In genomic region chr19:44689290-44690130, GRCh38 we compare ENCODE assay signal across 9 cellular contexts. TPM values are rescaled to one million over a fixed set of nuclear protein-coding genes. Genes with fewer than 3 reads are reported as not detected.
DNase-seq lines count a peak whose midpoint lies in the region; ATAC-seq, FAIRE-seq and TF ChIP-seq lines count a peak whose summit lies in the region.
"Had no signal": no experiment of that assay in that cellular context is flagged by ENCODE, and none has a peak within 500 bp of the region (broad histone marks: within the 10 kb centered on the region; RNA-seq: fewer than 3 reads in every experiment).

No MANE protein-coding gene starts in this region.

- ATAC-seq in pancreas, result peak; percentile 36 to 75 (median 57)
- no peak for ATAC-seq in HG03378 (IDR thresholded peaks at IDR 0.05; ENCODE audit: unreplicated experiment)

- intact Hi-C loops in pancreas (cut with DNase I), result loop anchor here in 2 of 3 donors (5.0 to 10.0 kb wide), 3 partner anchors 78 to 145 kb away; partner anchors contain the start of gene CBLC (in 1 of the 2)

- WGBS in pancreas, 2 donors, result 39 to 42% methylated on average over 11 of the region's 11 CpGs
- 39 to 40% methylated on average over 11 of the region's 11 CpGs for WGBS in tibial nerve, 2 donors

- peak overlapping the region; percentile 33 for H3K4me3 ChIP-seq in HUES6 (ENCODE audit: low read depth, low read length)
- no peak overlapping the region for H3K4me3 ChIP-seq in pancreas
- H3K4me3 ChIP-seq in tibial nerve, result no peak overlapping the region

- TF ChIP-seq CTCF in RWPE1 (conservative IDR thresholded peaks at IDR 0.05; ENCODE audit: low read depth) (peak; percentile 88), pancreas (IDR thresholded peaks at IDR 0.05) (peak; percentile 83 to 95 (median 90)), tibial nerve (IDR thresholded peaks at IDR 0.05) (peak; percentile 88 to 93 (median 90))

- TF ChIP-seq EP300 in tibial nerve (IDR thresholded peaks at IDR 0.05), result no peak

- POLR2A ChIA-PET in RWPE1 (lab: Yijun Ruan, JAX; ENCODE audit: low non-redundant PET), result no interaction called here

- H3K9me3 ChIP-seq in HUES6 (ENCODE audit: control insufficient read depth, insufficient read depth, low read depth, low read length) (no peaks in the 10 kb centered on the region), pancreas (no peaks in the 10 kb centered on the region), tibial nerve (no peaks in the 10 kb centered on the region)

- H3K27ac ChIP-seq in HUES6 (ENCODE audit: low read depth, low read length) (no peak overlapping the region), RWPE1 (peak overlapping the region; percentile 55), pancreas (no peak overlapping the region), tibial nerve (no peak overlapping the region)

- H3K27me3 ChIP-seq in HUES6 (ENCODE audit: control insufficient read depth, insufficient read depth, low read length), result no peaks in the 10 kb centered on the region
- H3K27me3 ChIP-seq in pancreas, result no peaks in the 10 kb centered on the region
- H3K27me3 ChIP-seq in tibial nerve, result no peaks in the 10 kb centered on the region

- CTCF ChIA-PET in RWPE1 (lab: Yijun Ruan, JAX), result interaction anchor here (0.5 to 3.1 kb wide), 16 partner anchors 11 to 247 kb away, joined by 3 to 18 read pairs (median 4); partner anchors contain the start of gene PVR

- H3K9ac ChIP-seq in HUES6 (ENCODE audit: low read length), result no peak overlapping the region

- no peak for TF ChIP-seq POLR2A in tibial nerve (IDR thresholded peaks at IDR 0.05)

- H3K36me3 ChIP-seq in HUES6 (ENCODE audit: control insufficient read depth, insufficient read depth, low read length), result no peaks in the 10 kb centered on the region
- H3K36me3 ChIP-seq in pancreas, result no peaks in the 10 kb centered on the region
- H3K36me3 ChIP-seq in tibial nerve, result no peaks in the 10 kb centered on the region

- DNase-seq in COR-L47 (lab: John Stamatoyannopoulos, UW) (peak; percentile 51), RWPE1 (ENCODE audit: low spot score) (no peak), foreskin melanocyte (peak; percentile 18), pancreas (peak; percentile 66 to 92 (median 80)), tibial nerve (ENCODE audit: low spot score in 2 of 2) (peak; percentile 60 to 82)
- DNase-seq in activated T-helper 9 cell treated with anti-CD3 and anti-CD28 coated beads, Interleukin-2, amount 50 U/mL, for 16 hours (ENCODE audit: low read depth), result peak; percentile 69

- no peak for FAIRE-seq in pancreas (lab: Jason Lieb, UNC)

- peaks cover 22% of the 10 kb centered on the region for H3K4me1 ChIP-seq in HUES6 (ENCODE audit: control insufficient read depth, insufficient read depth, low read length)
- H3K4me1 ChIP-seq in pancreas, result peaks cover 30 to 31% (median 30%) of the 10 kb centered on the region in 3 donors
- peaks cover 0 to 31% (median 0%) of the 10 kb centered on the region in 4 donors for H3K4me1 ChIP-seq in tibial nerve

RNA-seq across cellular contexts. Expression of gene CEACAM16, which starts 9.4 kb away (rescaled TPM):
- total RNA-seq in pancreas (1 to 10 TPM in 1 of 6 donors, under 1 TPM in 3, not detected in 2; 0.16 to 1.0 (median 0.31) TPM), tibial nerve (not detected)
- under 1 TPM in 1 of 2 donors, not detected in 1; 0.57 TPM for polyA plus RNA-seq in pancreas
- total RNA-seq: activated CD8-positive, alpha-beta memory T cell treated with anti-CD3 and anti-CD28 coated beads for 36 hours had no signal

RNA-seq across cellular contexts. Expression of gene CEACAM19, which starts 18.2 kb away (rescaled TPM):
- total RNA-seq in pancreas (1 to 10 TPM; 2.4 to 6.4 (median 4.0) TPM), tibial nerve (10 to 100 TPM; 10.9 to 38.7 (median 15.4) TPM)
- polyA plus RNA-seq in pancreas, result 10 to 100 TPM; 20.6 to 27.7 TPM

RNA-seq across cellular contexts. Expression of gene PVR, which starts 45.8 kb away (rescaled TPM):
- total RNA-seq in pancreas (10 to 100 TPM in 5 of 6 donors, 1 to 10 TPM in 1; 9.3 to 19.8 (median 14.8) TPM), tibial nerve (10 to 100 TPM; 55.3 to 71.4 (median 69.6) TPM)
- 10 to 100 TPM; 25.2 to 28.8 TPM for polyA plus RNA-seq in pancreas

RNA-seq across cellular contexts. Expression of gene BCL3, which starts 59.0 kb away (rescaled TPM):
- 10 to 100 TPM; 13.9 to 50.3 (median 30.0) TPM for total RNA-seq in pancreas
- 100 to 1,000 TPM in 1 of 2 donors, 10 to 100 TPM in 1; 79.9 to 113 TPM for polyA plus RNA-seq in pancreas
- total RNA-seq in tibial nerve, result 10 to 100 TPM; 10.3 to 37.8 (median 18.0) TPM
